In genomic region chr1:157136133-157136532, GRCh38 we compare ENCODE assay signal across 9 cellular contexts. TPM values are rescaled to one million over a fixed set of nuclear protein-coding genes. Genes with fewer than 3 reads are reported as not detected.
A peak's percentile ranks its signal among the peaks of the same experiment; 100 is the strongest.
DNase-seq lines count a peak whose midpoint lies in the region; ATAC-seq and TF ChIP-seq lines count a peak whose summit lies in the region.
"Had no signal": no experiment of that assay in that cellular context is flagged by ENCODE, and none has a peak within 500 bp of the region (broad histone marks: within the 10 kb centered on the region; RNA-seq: fewer than 3 reads in every experiment).

No MANE protein-coding gene starts in this region.

- no peak overlapping the region for H2BK120ac ChIP-seq in trophoblast cell (ENCODE audit: insufficient read depth, low read length, poor library complexity)

- H3K4ac ChIP-seq in trophoblast cell (ENCODE audit: low read depth, low read length) = no peak overlapping the region

- H3K4me3 ChIP-seq in NB4 (ENCODE audit: low read depth, low read length) (peak overlapping the region; percentile 96), duodenal mucosa (ENCODE audit: low read depth in 1 of 2, low read length in 2 of 2) (peak overlapping the region; percentile 26 to 93), trophoblast cell (ENCODE audit: low read depth, low read length) (no peak overlapping the region)

- H3K14ac ChIP-seq in trophoblast cell (ENCODE audit: low read length) = no peak overlapping the region

- peak overlapping the region; percentile 6 for H3K4me2 ChIP-seq in trophoblast cell (ENCODE audit: low read length)

- no peak overlapping the region for H4K91ac ChIP-seq in trophoblast cell (ENCODE audit: low read depth, low read length)

- H2BK12ac ChIP-seq in trophoblast cell (ENCODE audit: low read length) = peak overlapping the region; percentile 37

- peak overlapping the region in 1 of 2 donors; percentile 6 for H3K9ac ChIP-seq in duodenal mucosa (ENCODE audit: low read depth in 1 of 2, low read length in 2 of 2)
- no peak overlapping the region for H3K9ac ChIP-seq in trophoblast cell (ENCODE audit: low read length)

- no peak overlapping the region for H2BK5ac ChIP-seq in trophoblast cell (ENCODE audit: low read depth, low read length, poor library complexity)

- no peak for ATAC-seq in esophagus mucosa
- no peak for ATAC-seq in HG03097 (IDR thresholded peaks at IDR 0.05; ENCODE audit: low FRiP score, unreplicated experiment)
- ATAC-seq in GM19467 (IDR thresholded peaks at IDR 0.05; ENCODE audit: unreplicated experiment) = no peak

- H3K23ac ChIP-seq in trophoblast cell (ENCODE audit: low read length) = no peak overlapping the region

- no peak overlapping the region for H3K27ac ChIP-seq in duodenal mucosa (ENCODE audit: low read depth, low read length)
- peak overlapping the region; percentile 1 for H3K27ac ChIP-seq in trophoblast cell (ENCODE audit: low read depth, low read length)

- H3K4me1 ChIP-seq in duodenal mucosa (ENCODE audit: control insufficient read depth in 1 of 2, insufficient read depth in 2 of 2, low read length in 2 of 2) = peaks cover 48% of the 10 kb centered on the region in 2 donors
- H3K4me1 ChIP-seq in trophoblast cell (ENCODE audit: control insufficient read depth in 1 of 2, insufficient read depth in 2 of 2, low read length in 2 of 2) = peaks cover 12 to 27% of the 10 kb centered on the region in 2 experiments

- no CpG with 5 or more reads among the region's 4 CpGs for WGBS in trophoblast cell (ENCODE audit: extremely low coverage, insufficient coverage, insufficient read length)

- H3K79me1 ChIP-seq in trophoblast cell (ENCODE audit: low read length) = peaks cover 14% of the 10 kb centered on the region

- H4K12ac ChIP-seq in trophoblast cell (ENCODE audit: low read depth, low read length) = no peak overlapping the region

- H3K9me3 ChIP-seq in duodenal mucosa (ENCODE audit: control insufficient read depth in 1 of 2, low read length in 2 of 2) (no peaks in the 10 kb centered on the region), trophoblast cell (ENCODE audit: insufficient read depth, low read depth, low read length) (no peaks in the 10 kb centered on the region)

- H3K36me3 ChIP-seq in duodenal mucosa (ENCODE audit: control insufficient read depth in 1 of 2, insufficient read depth in 2 of 2, low read length in 2 of 2) = peaks cover 26 to 47% of the 10 kb centered on the region in 2 donors
- peaks cover 4 to 15% of the 10 kb centered on the region in 2 experiments for H3K36me3 ChIP-seq in trophoblast cell (ENCODE audit: control insufficient read depth in 1 of 2, insufficient read depth in 2 of 2, low read length in 2 of 2)

- H3K79me2 ChIP-seq in trophoblast cell (ENCODE audit: control insufficient read depth, insufficient read depth, low read length, poor library complexity) = peaks cover 15% of the 10 kb centered on the region

- no peak overlapping the region for H3K18ac ChIP-seq in trophoblast cell (ENCODE audit: low read length)

- no peak for TF ChIP-seq CTCF in NB4 (IDR thresholded peaks at IDR 0.05; ENCODE audit: low read depth, low read length)

- DNase-seq in DMS53 treated with DMSO at 0.1 percent for 48 hours (lab: John Stamatoyannopoulos, UW; ENCODE audit: unreplicated experiment) (peak; percentile 1), NB4 (ENCODE audit: low read depth) (no peak), trophoblast cell (peak in 1 of 2 donors; percentile 22), epidermal melanocyte (ENCODE audit: insufficient read length, low spot score) (no peak)
- DNase-seq: NCI-H187 had no signal

- no peaks in the 10 kb centered on the region for H3K27me3 ChIP-seq in duodenal mucosa (ENCODE audit: control insufficient read depth in 1 of 2, insufficient read depth in 2 of 2, low read length in 2 of 2)
- no peaks in the 10 kb centered on the region for H3K27me3 ChIP-seq in trophoblast cell (ENCODE audit: insufficient read depth, low read length)

- H2AK5ac ChIP-seq in trophoblast cell (ENCODE audit: low read length) = no peak overlapping the region

- TF ChIP-seq POLR2A in NB4 (IDR thresholded peaks at IDR 0.05; ENCODE audit: extremely low read depth, insufficient read length) = no peak

- no peak overlapping the region for H4K8ac ChIP-seq in trophoblast cell (ENCODE audit: low read depth, low read length)

- no peak overlapping the region for H2AFZ ChIP-seq in trophoblast cell (ENCODE audit: insufficient read depth, low read length, poor library complexity)

RNA-seq across cellular contexts. Expression of gene ETV3, which starts 2.1 kb away (rescaled TPM):
- 11.1 and 11.7 TPM in 2 replicates for polyA plus RNA-seq in trophoblast cell (2013)
- 40.7 TPM for total RNA-seq in esophagus mucosa

RNA-seq across cellular contexts. Expression of gene ETV3L, which starts 36.5 kb away (rescaled TPM):
- polyA plus RNA-seq in trophoblast cell (2013) = not detected in 2 replicates
- not detected for total RNA-seq in esophagus mucosa
